ENCODE assay signal across 12 cellular contexts in the genomic region with DNA sequence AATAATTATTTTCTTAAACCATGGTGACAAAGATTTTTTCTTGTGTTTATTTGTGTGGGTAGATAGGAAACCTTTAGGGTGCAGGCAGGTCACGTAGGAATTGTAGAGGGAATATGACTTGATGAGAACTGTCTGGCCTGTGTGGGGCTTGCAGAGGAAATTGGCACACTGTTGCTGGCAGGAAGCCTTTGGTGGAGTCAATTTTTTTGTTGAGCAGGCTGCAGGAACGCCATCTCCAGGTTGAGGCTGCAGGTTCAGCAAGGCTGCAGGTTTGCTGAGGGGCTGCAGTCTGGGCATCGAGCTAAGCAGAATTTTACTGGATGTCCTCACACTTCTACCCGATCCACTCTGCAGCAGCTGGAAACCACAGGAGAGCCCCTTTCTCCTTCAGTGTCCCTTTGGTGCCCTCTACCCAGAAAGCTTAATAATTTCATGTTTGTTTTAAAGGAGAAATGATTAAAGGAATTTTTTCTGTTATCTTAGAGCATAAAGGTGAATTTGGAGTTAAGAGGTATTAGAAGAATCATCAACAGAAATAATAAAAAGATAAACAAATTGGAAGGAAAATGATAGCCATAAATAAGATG. TPM values are rescaled to one million over a fixed set of nuclear protein-coding genes. Genes with fewer than 3 reads are reported as not detected.
DNase-seq lines count a peak whose midpoint lies in the region; ATAC-seq, FAIRE-seq and TF ChIP-seq lines count a peak whose summit lies in the region.
"Had no signal": no experiment of that assay in that cellular context is flagged by ENCODE, and none has a peak within 500 bp of the region (broad histone marks: within the 10 kb centered on the region; RNA-seq: fewer than 3 reads in every experiment).

No MANE protein-coding gene starts in this region.

- no peaks in the 10 kb centered on the region for H3K4me1 Mint-ChIP-seq in WTC11
- H3K4me1 Mint-ChIP-seq: activated CD4-positive, alpha-beta T cell treated with anti-CD3 and anti-CD28 coated beads, Interleukin-2, amount 10 ng/mL, durations not matched to agents 24 days and 14 days had no signal

- CTCF ChIA-PET in WTC11 (lab: Charles Lee), result interaction anchor here (0.6 to 1.4 kb wide), 8 partner anchors 28 to 523 kb away, joined by 3 to 5 read pairs (median 3); partner anchors contain the start of genes NOC3L and TBC1D12

- peak; percentile 88 for FAIRE-seq in A204.1 (lab: Jason Lieb, UNC)

- H3K27ac Mint-ChIP-seq in WTC11, result no peak overlapping the region
- H3K27ac Mint-ChIP-seq in activated naive CD4-positive, alpha-beta T cell treated with anti-CD3 and anti-CD28 coated beads, Interleukin-2, amount 50 U/mL, for 72 hours, result no peak overlapping the region
- H3K27ac Mint-ChIP-seq: activated CD4-positive, alpha-beta T cell treated with anti-CD3 and anti-CD28 coated beads, Interleukin-2, amount 10 ng/mL, durations not matched to agents 24 days and 14 days; natural killer cell treated with Interleukin-12 subunit alpha and Interleukin-12 subunit beta and Interleukin-15 and Interleukin-18, amount 100 ng/mL, for 72 hours had no signal

- ATAC-seq in WTC11, result peak; percentile 66
- ATAC-seq in HG03139 (IDR thresholded peaks at IDR 0.05; ENCODE audit: unreplicated experiment), result no peak
- no peak for ATAC-seq in activated naive CD4-positive, alpha-beta T cell treated with anti-CD3 and anti-CD28 coated beads, Interleukin-2, amount 50 U/mL, for 72 hours
- ATAC-seq: natural killer cell treated with Interleukin-12 subunit alpha and Interleukin-12 subunit beta and Interleukin-15 and Interleukin-18, amount 100 ng/mL, for 72 hours had no signal

- no peaks in the 10 kb centered on the region for H3K27me3 Mint-ChIP-seq in WTC11 (ENCODE audit: low read depth)

- no peak for TF ChIP-seq CTCF in GM12865 (IDR thresholded peaks at IDR 0.05; ENCODE audit: insufficient read depth, low read depth, low read length, missing control alignments)
- TF ChIP-seq CTCF in WTC11 (IDR thresholded peaks at IDR 0.05), result no peak

- no peak overlapping the region for H3K4me3 ChIP-seq in GM12865 (ENCODE audit: low read depth, low read length)
- H3K4me3 ChIP-seq: thyroid gland had no signal

- DNase-seq in GM12865 (ENCODE audit: low read depth) (peak; percentile 18), WTC11 (ENCODE audit: low spot score) (peak; percentile 21), globus pallidus (ENCODE audit: low spot score) (peak; percentile 11), CD1c-positive myeloid dendritic cell (ENCODE audit: extremely low spot score) (no peak), NCI-H128 (lab: John Stamatoyannopoulos, UW; ENCODE audit: unreplicated experiment) (no peak)
- no peak for DNase-seq in activated naive CD4-positive, alpha-beta T cell treated with anti-CD3 and anti-CD28 coated beads, Interleukin-2, amount 50 U/mL, for 72 hours (ENCODE audit: low spot score in 2 of 2)
- DNase-seq: activated CD4-positive, alpha-beta T cell treated with anti-CD3 and anti-CD28 coated beads, Interleukin-2, amount 10 ng/mL, durations not matched to agents 24 days and 14 days; KG1 had no signal

- H3K9me3 Mint-ChIP-seq in WTC11, result peaks cover 18% of the 10 kb centered on the region
- peaks cover 6 to 8% of the 10 kb centered on the region in 2 donors for H3K9me3 Mint-ChIP-seq in activated naive CD4-positive, alpha-beta T cell treated with anti-CD3 and anti-CD28 coated beads, Interleukin-2, amount 50 U/mL, for 72 hours
- H3K9me3 Mint-ChIP-seq: activated CD4-positive, alpha-beta T cell treated with anti-CD3 and anti-CD28 coated beads, Interleukin-2, amount 10 ng/mL, durations not matched to agents 24 days and 14 days had no signal

- POLR2A ChIA-PET in WTC11 (lab: Charles Lee), result no interaction called here

- H3K4me3 Mint-ChIP-seq in WTC11, result no peak overlapping the region
- H3K4me3 Mint-ChIP-seq: activated CD4-positive, alpha-beta T cell treated with anti-CD3 and anti-CD28 coated beads, Interleukin-2, amount 10 ng/mL, durations not matched to agents 24 days and 14 days; natural killer cell treated with Interleukin-12 subunit alpha and Interleukin-12 subunit beta and Interleukin-15 and Interleukin-18, amount 100 ng/mL, for 72 hours had no signal

- peaks cover 6% of the 10 kb centered on the region; the same call in 1 of the 2 replicates for H3K36me3 Mint-ChIP-seq in WTC11
- H3K36me3 Mint-ChIP-seq in activated naive CD4-positive, alpha-beta T cell treated with anti-CD3 and anti-CD28 coated beads, Interleukin-2, amount 50 U/mL, for 72 hours, result peaks cover 0 to 10% of the 10 kb centered on the region in 2 donors

TF ChIP-seq in WTC11, 78 proteins besides CTCF, POLR2A, EP300 and RAD21:
- no peak for TF ChIP-seq RORB (CRISPR knock-in tag; IDR thresholded peaks at IDR 0.05)
- TF ChIP-seq ZSCAN18 (CRISPR knock-in tag; IDR thresholded peaks at IDR 0.05), result no peak
- TF ChIP-seq GRHL2 (CRISPR knock-in tag; IDR thresholded peaks at IDR 0.05; ENCODE audit: insufficient replicate concordance, severe bottlenecking), result no peak
- no peak for TF ChIP-seq NR2C2 (CRISPR knock-in tag; IDR thresholded peaks at IDR 0.05)
- no peak for TF ChIP-seq ZNF232 (CRISPR knock-in tag; IDR thresholded peaks at IDR 0.05)
TF ChIP-seq in WTC11: peak in this region for 0.

RNA-seq across cellular contexts. Expression of gene TBC1D12, which starts 37.0 kb away (rescaled TPM):
- total RNA-seq in WTC11 (2021), result 2.2 to 3.1 TPM (median 2.6 TPM) in 3 replicates
- total RNA-seq in activated naive CD4-positive, alpha-beta T cell treated with anti-CD3 and anti-CD28 coated beads, Interleukin-2, amount 50 U/mL, for 72 hours, result under 1 TPM in 1 of 2 donors, not detected in 1; 0.82 TPM

Comparison
In these comparisons a context has a peak if more than half of its experiments do, and no peak if none do; other contexts are left out.
1. DNase-seq: peak in GM12865 (single experiment), WTC11 (single experiment) and globus pallidus (single experiment); none in CD1c-positive myeloid dendritic cell (single experiment), NCI-H128 (single experiment) and activated naive CD4-positive, alpha-beta T cell treated with anti-CD3 and anti-CD28 coated beads, Interleukin-2, amount 50 U/mL, for 72 hours (0 of 2).